11 cellular contexts compared by ENCODE assay signal in the genomic region with DNA sequence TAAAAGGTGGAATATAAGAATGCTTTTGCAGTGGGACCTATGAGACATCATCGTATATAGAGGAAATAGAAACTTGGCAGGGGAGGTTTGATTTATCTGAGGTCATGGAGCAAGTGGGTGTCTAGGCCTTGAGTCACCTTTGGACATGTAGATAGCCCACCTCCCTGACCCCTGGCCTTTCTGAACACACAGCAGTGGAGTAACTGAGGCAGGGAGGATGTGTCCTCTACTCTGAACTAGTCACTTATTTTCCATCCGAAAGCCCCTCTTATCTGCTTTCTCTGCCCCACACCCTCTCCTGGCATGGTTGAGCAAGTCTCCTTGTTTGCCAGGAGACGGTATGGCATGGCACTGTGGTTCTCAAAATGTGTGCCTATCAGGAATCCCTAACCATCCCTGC. TPM values are rescaled to one million over a fixed set of nuclear protein-coding genes. Genes with fewer than 3 reads are reported as not detected.
DNase-seq lines count a peak whose midpoint lies in the region; ATAC-seq and TF ChIP-seq lines count a peak whose summit lies in the region.
"Had no signal": no experiment of that assay in that cellular context is flagged by ENCODE, and none has a peak within 500 bp of the region (broad histone marks: within the 10 kb centered on the region; RNA-seq: fewer than 3 reads in every experiment).

No MANE protein-coding gene starts in this region.

- no peak for TF ChIP-seq POLR2A in gastroesophageal sphincter (IDR thresholded peaks at IDR 0.05)

- no peak overlapping the region for H3K27ac ChIP-seq in CD8-positive, alpha-beta memory T cell (ENCODE audit: low read depth, low read length)
- peak overlapping the region; percentile 77; the same call in 1 of the 2 replicates for H3K27ac ChIP-seq in HL-60 (replicated peaks)
- H3K27ac ChIP-seq in osteoblast (ENCODE audit: low read depth, low read length) = peak overlapping the region; percentile 93
- H3K27ac ChIP-seq in gastroesophageal sphincter = no peak overlapping the region
- H3K27ac ChIP-seq: sigmoid colon had no signal

- H3K4me3 ChIP-seq in CD8-positive, alpha-beta memory T cell (ENCODE audit: low read length) = no peak overlapping the region
- no peak overlapping the region for H3K4me3 ChIP-seq in HL-60 (replicated peaks; ENCODE audit: insufficient read depth, low read length)
- H3K4me3 ChIP-seq in osteoblast (ENCODE audit: insufficient read depth, low read length) = no peak overlapping the region
- H3K4me3 ChIP-seq in gastroesophageal sphincter = no peak overlapping the region
- H3K4me3 ChIP-seq: sigmoid colon had no signal

- no peaks in the 10 kb centered on the region for H3K36me3 ChIP-seq in CD8-positive, alpha-beta memory T cell (ENCODE audit: insufficient read depth, low read length)
- H3K36me3 ChIP-seq in osteoblast (ENCODE audit: insufficient read depth, low read length) (no peaks in the 10 kb centered on the region), gastroesophageal sphincter (peaks cover 0 to 4% of the 10 kb centered on the region in 2 donors)
- H3K36me3 ChIP-seq: sigmoid colon had no signal

- DNase-seq in CD8-positive, alpha-beta memory T cell = no peak
- no peak for DNase-seq in HL-60 (ENCODE audit: low read depth in 1 of 2, low spot score in 1 of 2)
- DNase-seq in activated naive CD8-positive, alpha-beta T cell treated with anti-CD3 and anti-CD28 coated beads, Interleukin-2, amount 50 U/mL, for 24 hours = peak; percentile 55
- DNase-seq in osteoblast (ENCODE audit: insufficient read length, low spot score, missing footprints) = no peak
- no peak for DNase-seq in mesenteric fat pad (ENCODE audit: low spot score)
- no peak for DNase-seq in effector CD8-positive, alpha-beta T cell (lab: John Stamatoyannopoulos, UW)
- DNase-seq: erythroblast, NCI-H774, sigmoid colon had no signal

- POLR2A ChIA-PET in CD8-positive, alpha-beta memory T cell (lab: Charles Lee) = interaction anchor here (0.8 kb wide), 1 partner anchor 39 kb away, joined by 3 read pairs; no protein-coding TSS in a partner anchor

- ATAC-seq in activated naive CD8-positive, alpha-beta T cell treated with anti-CD3 and anti-CD28 coated beads, Interleukin-2, amount 50 U/mL, for 24 hours = peak; percentile 45
- ATAC-seq in gastroesophageal sphincter (no peak), GM21786 (IDR thresholded peaks at IDR 0.05; ENCODE audit: unreplicated experiment) (no peak)

- peaks cover 79 to 98% (median 90%) of the 10 kb centered on the region in 3 donors for H3K4me1 Mint-ChIP-seq in CD8-positive, alpha-beta memory T cell
- H3K4me1 Mint-ChIP-seq in activated naive CD8-positive, alpha-beta T cell treated with anti-CD3 and anti-CD28 coated beads, Interleukin-2, amount 50 U/mL, for 24 hours = peaks cover 97% of the 10 kb centered on the region

- H3K79me2 ChIP-seq in osteoblast (ENCODE audit: insufficient read depth, low read length) = peaks cover 37% of the 10 kb centered on the region

- 86 to 88% methylated on average over 2 of the region's 3 CpGs for WGBS in gastroesophageal sphincter (ENCODE audit: low coverage in 1 of 2), 2 donors

- no peaks in the 10 kb centered on the region for H4K20me1 ChIP-seq in osteoblast (ENCODE audit: insufficient read depth, low read length)

- peak overlapping the region in 5 of 7 donors; percentile 26 to 73 (median 58) for H3K4me3 Mint-ChIP-seq in CD8-positive, alpha-beta memory T cell
- H3K4me3 Mint-ChIP-seq in activated naive CD8-positive, alpha-beta T cell treated with anti-CD3 and anti-CD28 coated beads, Interleukin-2, amount 50 U/mL, for 24 hours = peak overlapping the region; percentile 96

- H3K4me2 ChIP-seq in osteoblast (ENCODE audit: insufficient read depth, low read length) = peak overlapping the region; percentile 0

- CTCF ChIA-PET in CD8-positive, alpha-beta memory T cell (lab: Charles Lee) = interaction anchor here (1.8 kb wide), 1 partner anchor 38 kb away, joined by 6 read pairs; no protein-coding TSS in a partner anchor

- H3K27me3 Mint-ChIP-seq in CD8-positive, alpha-beta memory T cell = peaks cover 0 to 1% of the 10 kb centered on the region in 2 donors
- no peaks in the 10 kb centered on the region for H3K27me3 Mint-ChIP-seq in activated naive CD8-positive, alpha-beta T cell treated with anti-CD3 and anti-CD28 coated beads, Interleukin-2, amount 50 U/mL, for 24 hours

- H2AFZ ChIP-seq in osteoblast (ENCODE audit: low read length) = no peak overlapping the region

- TF ChIP-seq EP300 in gastroesophageal sphincter (IDR thresholded peaks at IDR 0.05) = no peak

- no peaks in the 10 kb centered on the region for H3K27me3 ChIP-seq in CD8-positive, alpha-beta memory T cell (ENCODE audit: insufficient read depth, low read length, poor library complexity, severe bottlenecking)
- H3K27me3 ChIP-seq in HL-60 (ENCODE audit: insufficient read depth, poor library complexity, severe bottlenecking) (no peaks in the 10 kb centered on the region), osteoblast (ENCODE audit: insufficient read depth, low read length) (no peaks in the 10 kb centered on the region), gastroesophageal sphincter (no peaks in the 10 kb centered on the region)
- H3K27me3 ChIP-seq: sigmoid colon had no signal

- H3K27ac Mint-ChIP-seq in CD8-positive, alpha-beta memory T cell = peak overlapping the region; percentile 43 to 95 (median 88)
- H3K27ac Mint-ChIP-seq in activated naive CD8-positive, alpha-beta T cell treated with anti-CD3 and anti-CD28 coated beads, Interleukin-2, amount 50 U/mL, for 24 hours = peak overlapping the region; percentile 100

- H3K36me3 Mint-ChIP-seq in CD8-positive, alpha-beta memory T cell = peaks cover 0 to 16% (median 4%) of the 10 kb centered on the region in 3 donors
- H3K36me3 Mint-ChIP-seq in activated naive CD8-positive, alpha-beta T cell treated with anti-CD3 and anti-CD28 coated beads, Interleukin-2, amount 50 U/mL, for 24 hours (ENCODE audit: low read depth) = peaks cover 81% of the 10 kb centered on the region

- H3K9me3 Mint-ChIP-seq in CD8-positive, alpha-beta memory T cell = no peaks in the 10 kb centered on the region
- no peaks in the 10 kb centered on the region for H3K9me3 Mint-ChIP-seq in activated naive CD8-positive, alpha-beta T cell treated with anti-CD3 and anti-CD28 coated beads, Interleukin-2, amount 50 U/mL, for 24 hours

- H3K4me1 ChIP-seq in CD8-positive, alpha-beta memory T cell (ENCODE audit: insufficient read depth, low read length) = peaks cover 95% of the 10 kb centered on the region
- H3K4me1 ChIP-seq in osteoblast (ENCODE audit: insufficient read depth, low read length) (peaks cover 78% of the 10 kb centered on the region), gastroesophageal sphincter (peaks cover 0 to 32% (median 14%) of the 10 kb centered on the region in 3 donors)

- no peaks in the 10 kb centered on the region for H3K9me3 ChIP-seq in CD8-positive, alpha-beta memory T cell (ENCODE audit: low read length)
- H3K9me3 ChIP-seq in osteoblast (ENCODE audit: low read depth, low read length) (no peaks in the 10 kb centered on the region), gastroesophageal sphincter (no peaks in the 10 kb centered on the region)
- H3K9me3 ChIP-seq: sigmoid colon had no signal

- no peak for TF ChIP-seq CTCF in HL-60 (IDR thresholded peaks at IDR 0.05; ENCODE audit: insufficient read depth, low read length)
- TF ChIP-seq CTCF in osteoblast (IDR thresholded peaks at IDR 0.05; ENCODE audit: extremely low read depth, low read depth, low read length) = no peak
- no peak for TF ChIP-seq CTCF in gastroesophageal sphincter (IDR thresholded peaks at IDR 0.05)

RNA-seq across cellular contexts. Expression of a gene that starts 7.9 kb away (rescaled TPM):
- total RNA-seq in CD8-positive, alpha-beta memory T cell = 100 to 1,000 TPM; 356 to 388 TPM
- polyA plus RNA-seq in CD8-positive, alpha-beta memory T cell = 131 TPM
- total RNA-seq in osteoblast = 14.7 and 23.2 TPM in 2 replicates
- 10 to 100 TPM; 12.7 to 24.0 (median 19.1) TPM for total RNA-seq in gastroesophageal sphincter
- 67.6 TPM for total RNA-seq in mesenteric fat pad

Comparison
In these comparisons a context has a peak if more than half of its experiments do, and no peak if none do; other contexts are left out.
1. H3K27ac ChIP-seq: peak in HL-60 (single experiment) and osteoblast (single experiment); none in CD8-positive, alpha-beta memory T cell (single experiment) and gastroesophageal sphincter (0 of 4).